ENCODE assay signal across 12 cellular contexts in genomic region chr13:28716511-28716910, GRCh38. TPM values are rescaled to one million over a fixed set of nuclear protein-coding genes. Genes with fewer than 3 reads are reported as not detected.
DNase-seq lines count a peak whose midpoint lies in the region; ATAC-seq and TF ChIP-seq lines count a peak whose summit lies in the region.
"Had no signal": no experiment of that assay in that cellular context is flagged by ENCODE, and none has a peak within 500 bp of the region (broad histone marks: within the 10 kb centered on the region; RNA-seq: fewer than 3 reads in every experiment).

No MANE protein-coding gene starts in this region.

- no peak overlapping the region for H3K4me3 ChIP-seq in HUES48 (ENCODE audit: low read depth, low read length)
- no peak overlapping the region for H3K4me3 ChIP-seq in mesendoderm (ENCODE audit: low read length)

- no peak overlapping the region for H3K9ac ChIP-seq in HUES48 (ENCODE audit: low read depth, low read length)
- H3K9ac ChIP-seq in mesendoderm (ENCODE audit: low read length) = no peak overlapping the region

- no peak for ATAC-seq in HG02763 (IDR thresholded peaks at IDR 0.05; ENCODE audit: unreplicated experiment)
- no peak for ATAC-seq in GM21576 (IDR thresholded peaks at IDR 0.05; ENCODE audit: unreplicated experiment)
- ATAC-seq: left lobe of liver had no signal

- peak overlapping the region; percentile 13 for H2BK120ac ChIP-seq in mesendoderm (ENCODE audit: low read depth, low read length)

- no peaks in the 10 kb centered on the region for H3K9me3 Mint-ChIP-seq in chondrocyte (ENCODE audit: low read depth)
- H3K9me3 Mint-ChIP-seq: stimulated activated naive CD8-positive, alpha-beta T cell treated with anti-CD3 and anti-CD28 coated beads, Interleukin-15, Interleukin-2, amounts not matched to agents 100 ng/mL and 50 ng/mL, for 24 hours had no signal

- no peak overlapping the region for H4K5ac ChIP-seq in mesendoderm (ENCODE audit: low read length)

- H3K27ac Mint-ChIP-seq in chondrocyte (ENCODE audit: unreplicated experiment) = peak overlapping the region; percentile 17
- H3K27ac Mint-ChIP-seq: stimulated activated naive CD8-positive, alpha-beta T cell treated with anti-CD3 and anti-CD28 coated beads, Interleukin-15, Interleukin-2, amounts not matched to agents 100 ng/mL and 50 ng/mL, for 24 hours had no signal

- no peaks in the 10 kb centered on the region for H3K36me3 Mint-ChIP-seq in chondrocyte (ENCODE audit: low read depth)

- WGBS in mesendoderm (ENCODE audit: extremely low coverage, insufficient coverage, low lambda C conversion rate) = no CpG with 5 or more reads among the region's 8 CpGs

- H3K9me3 ChIP-seq in HUES48 (ENCODE audit: control insufficient read depth, insufficient read depth, low read length) = no peaks in the 10 kb centered on the region
- H3K9me3 ChIP-seq: Caco-2 had no signal

- H2BK5ac ChIP-seq in mesendoderm (ENCODE audit: low read length) = no peak overlapping the region

- H3K56ac ChIP-seq in mesendoderm (ENCODE audit: low read length) = no peak overlapping the region

- H3K4me1 Mint-ChIP-seq in chondrocyte (ENCODE audit: low read depth) = peaks cover 44% of the 10 kb centered on the region

- no peak overlapping the region for H3K4me2 ChIP-seq in mesendoderm (ENCODE audit: low read length)

- H3K27me3 Mint-ChIP-seq in chondrocyte (ENCODE audit: low read depth) = no peaks in the 10 kb centered on the region
- H3K27me3 Mint-ChIP-seq: stimulated activated naive CD8-positive, alpha-beta T cell treated with anti-CD3 and anti-CD28 coated beads, Interleukin-15, Interleukin-2, amounts not matched to agents 100 ng/mL and 50 ng/mL, for 24 hours had no signal

- no peak for TF ChIP-seq CTCF in chondrocyte (IDR thresholded peaks at IDR 0.05)

- H3K79me1 ChIP-seq in mesendoderm (ENCODE audit: low read length) = no peaks in the 10 kb centered on the region

- DNase-seq in A172 (ENCODE audit: low spot score) (peak; percentile 97), chondrocyte (ENCODE audit: low spot score) (no peak), mesendoderm (peak; percentile 97), DMS79 (lab: John Stamatoyannopoulos, UW) (no peak), superior temporal gyrus (ENCODE audit: extremely low spot score) (no peak)
- DNase-seq: NCI-H1930 had no signal

- no peaks in the 10 kb centered on the region for H3K79me2 ChIP-seq in mesendoderm (ENCODE audit: control insufficient read depth, insufficient read depth, low read length)

- H2AK5ac ChIP-seq in mesendoderm (ENCODE audit: low read length) = no peak overlapping the region

- H3K27me3 ChIP-seq in HUES48 (ENCODE audit: control insufficient read depth, insufficient read depth, low read length) (peaks cover 33% of the 10 kb centered on the region), mesendoderm (ENCODE audit: insufficient read depth, low read length, poor library complexity) (no peaks in the 10 kb centered on the region)

- H3K4ac ChIP-seq in mesendoderm (ENCODE audit: low read depth, low read length) = no peak overlapping the region

- H3K4me1 ChIP-seq in HUES48 (ENCODE audit: control insufficient read depth, insufficient read depth, low read length) (0 out of 2 replicates have a peak, but pooled peaks cover 3% of the 10 kb centered on the region), mesendoderm (ENCODE audit: control insufficient read depth, low read depth, low read length) (peaks cover 9% of the 10 kb centered on the region)

- H3K23ac ChIP-seq in mesendoderm (ENCODE audit: low read length) = no peak overlapping the region

- no peak overlapping the region for H4K8ac ChIP-seq in mesendoderm (ENCODE audit: low read depth, low read length)

- peak overlapping the region; percentile 76 for H3K18ac ChIP-seq in mesendoderm (ENCODE audit: low read length)

- H3K27ac ChIP-seq in HUES48 (ENCODE audit: low read depth, low read length) = peak overlapping the region; percentile 29
- peak overlapping the region; percentile 69 for H3K27ac ChIP-seq in mesendoderm (ENCODE audit: low read depth, low read length)

- H3K4me3 Mint-ChIP-seq in chondrocyte (ENCODE audit: unreplicated experiment) = peak overlapping the region; percentile 88

- no peak overlapping the region for H2BK15ac ChIP-seq in mesendoderm (replicated peaks; ENCODE audit: low read depth)

- H3K36me3 ChIP-seq in HUES48 (ENCODE audit: control insufficient read depth, insufficient read depth, low read length) = no peaks in the 10 kb centered on the region
- no peaks in the 10 kb centered on the region for H3K36me3 ChIP-seq in mesendoderm (ENCODE audit: control insufficient read depth, insufficient read depth, low read length)

RNA-seq across cellular contexts. Expression of gene SLC46A3, which starts 2.3 kb away (rescaled TPM):
- total RNA-seq in A172 (2014; rRNA removed; shearing (Covaris generic)) = 26.7 and 28.3 TPM in 2 replicates
- total RNA-seq in chondrocyte = 14.0 to 32.5 TPM (median 14.7 TPM) in 3 replicates
- 1.1 TPM for polyA plus RNA-seq in mesendoderm (2013, experiment 1 of 2)
- polyA plus RNA-seq in mesendoderm (2013, experiment 2 of 2) = 0.85 TPM

RNA-seq across cellular contexts. Expression of gene POMP, which starts 57.6 kb away (rescaled TPM):
- 135 and 234 TPM in 2 replicates for total RNA-seq in A172 (2014; rRNA removed; shearing (Covaris generic))
- 82.6 to 93.7 TPM (median 85.5 TPM) in 3 replicates for total RNA-seq in chondrocyte
- polyA plus RNA-seq in mesendoderm (2013, experiment 1 of 2) = 161 TPM
- polyA plus RNA-seq in mesendoderm (2013, experiment 2 of 2) = 158 TPM

Comparison
In these comparisons a context has a peak if more than half of its experiments do, and no peak if none do; other contexts are left out.
1. DNase-seq: peak in A172 (single experiment) and mesendoderm (single experiment); none in chondrocyte (single experiment), DMS79 (single experiment) and superior temporal gyrus (single experiment).